Comparison of ENCODE assay signal across 9 cellular contexts in the genomic region with DNA sequence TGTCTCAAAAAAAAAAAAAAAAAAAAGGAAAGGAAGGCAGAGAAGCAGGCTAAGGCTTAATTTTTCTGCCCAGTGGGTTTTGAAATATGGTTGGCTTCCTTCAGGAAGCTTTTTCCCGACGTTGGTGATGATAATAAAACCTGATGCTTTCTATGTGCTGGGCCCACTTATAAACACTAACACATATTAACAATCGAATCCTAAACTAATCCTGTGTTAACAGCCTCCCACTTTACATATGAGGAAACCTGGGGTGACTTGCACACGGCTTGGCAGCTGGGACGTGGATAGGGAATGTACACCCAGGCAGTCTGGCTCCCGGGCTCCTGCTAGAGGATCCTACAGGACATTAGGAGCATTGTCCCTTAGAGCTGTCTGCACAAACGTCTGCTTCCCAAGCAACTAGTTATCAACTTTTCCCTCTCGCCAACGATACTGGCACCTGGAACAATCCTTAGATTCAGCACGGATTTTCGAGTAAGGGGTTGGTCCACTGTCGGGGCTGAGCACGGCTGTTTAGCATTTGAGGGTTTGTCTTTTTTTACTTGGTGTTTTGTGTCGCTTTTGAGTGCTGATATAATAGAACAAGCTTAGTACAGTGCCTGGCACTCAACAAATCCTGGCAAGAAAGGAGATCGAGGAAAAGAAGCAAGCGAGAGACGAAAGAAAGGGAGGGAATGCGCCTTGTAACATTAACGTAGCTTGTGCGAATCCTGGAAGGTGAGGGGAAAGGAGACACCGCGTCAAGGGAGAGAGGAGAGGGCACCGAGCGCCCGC. TPM values are rescaled to one million over a fixed set of nuclear protein-coding genes. Genes with fewer than 3 reads are reported as not detected.
DNase-seq lines count a peak whose midpoint lies in the region; ATAC-seq, FAIRE-seq and TF ChIP-seq lines count a peak whose summit lies in the region.
"Had no signal": no experiment of that assay in that cellular context is flagged by ENCODE, and none has a peak within 500 bp of the region (broad histone marks: within the 10 kb centered on the region; RNA-seq: fewer than 3 reads in every experiment).

No MANE protein-coding gene starts in this region.

- H3K27ac ChIP-seq in Peyer's patch (peak overlapping the region; percentile 44 to 88 (median 75)), duodenal mucosa (ENCODE audit: low read depth, low read length) (peak overlapping the region; percentile 43), mesodermal cell (ENCODE audit: low read depth, low read length, severe bottlenecking) (no peak overlapping the region)

- no peak for TF ChIP-seq POLR2A in Peyer's patch (IDR thresholded peaks at IDR 0.05)

- ATAC-seq in GM21529 (IDR thresholded peaks at IDR 0.05; ENCODE audit: unreplicated experiment): peak; percentile 13

- 0 to 8% methylated on average over 7 to 15 of the region's 25 CpGs for WGBS in mesodermal cell (ENCODE audit: insufficient coverage in 2 of 2), 2 experiments

- no peaks in the 10 kb centered on the region for H3K36me3 Mint-ChIP-seq in type B pancreatic cell

- peak overlapping the region; percentile 91 for H3K4me3 Mint-ChIP-seq in type B pancreatic cell

- TF ChIP-seq CTCF in Peyer's patch (IDR thresholded peaks at IDR 0.05): peak in 3 of 6 experiments; percentile 34 to 38 (median 36)
- TF ChIP-seq CTCF in type B pancreatic cell (conservative IDR thresholded peaks at IDR 0.05): peak; percentile 43

- H3K36me3 ChIP-seq in Peyer's patch (no peaks in the 10 kb centered on the region), duodenal mucosa (ENCODE audit: control insufficient read depth in 1 of 2, insufficient read depth in 2 of 2, low read length in 2 of 2) (peaks cover 0 to 4% of the 10 kb centered on the region in 2 donors), mesodermal cell (ENCODE audit: control insufficient read depth, insufficient read depth, low read length) (no peaks in the 10 kb centered on the region)

- H3K27ac Mint-ChIP-seq in type B pancreatic cell: peak overlapping the region; percentile 70

- DNase-seq in EH (ENCODE audit: low read depth) (peak; percentile 70), HTR-8/SVneo (ENCODE audit: insufficient read length, low spot score) (peak; percentile 54), Peyer's patch (peak in 2 of 3 donors; percentile 67 to 71), type B pancreatic cell (ENCODE audit: extremely low spot score, unreplicated experiment) (no peak)
- DNase-seq in effector CD8-positive, alpha-beta T cell (lab: John Stamatoyannopoulos, UW): no peak

- peaks cover 4% of the 10 kb centered on the region for H3K27me3 Mint-ChIP-seq in type B pancreatic cell

- H3K4me3 ChIP-seq in Peyer's patch (peak overlapping the region; percentile 81 to 91 (median 84)), duodenal mucosa (ENCODE audit: low read depth in 1 of 2, low read length in 2 of 2) (peak overlapping the region; percentile 91 to 95), mesodermal cell (ENCODE audit: extremely low read depth, insufficient read depth, low read length, poor library complexity, severe bottlenecking) (peak overlapping the region; percentile 86)

- FAIRE-seq in HTR-8/SVneo (lab: Jason Lieb, UNC): peak; percentile 26
- FAIRE-seq: endometrium had no signal

- H3K27me3 ChIP-seq in Peyer's patch: no peaks in the 10 kb centered on the region
- no peaks in the 10 kb centered on the region for H3K27me3 ChIP-seq in duodenal mucosa (ENCODE audit: control insufficient read depth in 1 of 2, insufficient read depth in 2 of 2, low read length in 2 of 2)

- H3K4me1 ChIP-seq in Peyer's patch: peaks cover 0 to 5% (median 2%) of the 10 kb centered on the region in 4 donors
- H3K4me1 ChIP-seq in duodenal mucosa (ENCODE audit: control insufficient read depth in 1 of 2, insufficient read depth in 2 of 2, low read length in 2 of 2): peaks cover 10 to 12% of the 10 kb centered on the region in 2 donors
- H3K4me1 ChIP-seq in mesodermal cell (ENCODE audit: control insufficient read depth, insufficient read depth, low read length, poor library complexity, severe bottlenecking): no peaks in the 10 kb centered on the region

- peak overlapping the region; percentile 73 to 90 for H3K9ac ChIP-seq in duodenal mucosa (ENCODE audit: low read depth in 1 of 2, low read length in 2 of 2)

- no peaks in the 10 kb centered on the region for H3K9me3 ChIP-seq in Peyer's patch
- H3K9me3 ChIP-seq in duodenal mucosa (ENCODE audit: control insufficient read depth in 1 of 2, low read length in 2 of 2): no peaks in the 10 kb centered on the region
- no peaks in the 10 kb centered on the region for H3K9me3 ChIP-seq in mesodermal cell (ENCODE audit: control insufficient read depth, low read length)

- H3K9me3 Mint-ChIP-seq in type B pancreatic cell: no peaks in the 10 kb centered on the region

- peaks cover 9% of the 10 kb centered on the region for H3K4me1 Mint-ChIP-seq in type B pancreatic cell (ENCODE audit: unreplicated experiment)

RNA-seq across cellular contexts. Expression of gene KIZ, which starts 0.6 kb away (rescaled TPM):
- 10 to 100 TPM; 31.3 to 79.4 (median 50.8) TPM for total RNA-seq in Peyer's patch
- 13.0 TPM for polyA plus RNA-seq in mesodermal cell (2013, experiment 1 of 2)
- 17.3 TPM for polyA plus RNA-seq in mesodermal cell (2013, experiment 2 of 2)
- 13.8 and 15.5 TPM in 2 replicates for total RNA-seq in type B pancreatic cell (ENCODE audit: low replicate concordance)

RNA-seq across cellular contexts. Expression of gene LINC00237, which starts 19.1 kb away (rescaled TPM):
- total RNA-seq in Peyer's patch (not detected), type B pancreatic cell (ENCODE audit: low replicate concordance) (not detected in 2 replicates)
- not detected for polyA plus RNA-seq in mesodermal cell (2013, experiment 1 of 2)
- not detected for polyA plus RNA-seq in mesodermal cell (2013, experiment 2 of 2)

Comparison
In these comparisons a context has a peak if more than half of its experiments do, and no peak if none do; other contexts are left out.
1. DNase-seq: peak in EH (single experiment), HTR-8/SVneo (single experiment) and Peyer's patch (2 of 3); none in type B pancreatic cell (single experiment) and effector CD8-positive, alpha-beta T cell (single experiment).
2. Peak in every context shown above with its lines, with median percentiles within 50 percentile points of each other: H3K4me3 ChIP-seq.